ENCODE assay signal across 18 cellular contexts in the genomic region with DNA sequence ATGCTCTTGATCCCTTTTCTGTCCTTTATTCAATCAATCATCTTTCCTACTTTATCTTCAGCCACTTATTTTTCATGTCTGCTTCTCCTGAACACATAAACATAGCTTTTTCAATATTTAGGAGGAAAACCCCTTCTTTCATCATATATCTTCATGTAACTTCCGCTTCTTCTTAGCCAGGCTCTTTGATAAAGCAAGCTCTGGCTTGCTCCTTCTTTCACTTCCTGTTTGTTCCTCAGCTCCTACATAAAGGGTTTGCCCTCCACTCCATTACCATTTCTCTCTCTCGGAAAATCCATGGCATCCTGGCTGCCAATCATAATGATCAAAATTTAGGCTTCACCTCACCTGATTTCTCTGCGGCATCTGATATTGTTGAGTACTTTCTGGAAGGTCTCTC. TPM values are rescaled to one million over a fixed set of nuclear protein-coding genes. Genes with fewer than 3 reads are reported as not detected.
DNase-seq lines count a peak whose midpoint lies in the region; ATAC-seq and TF ChIP-seq lines count a peak whose summit lies in the region.
"Had no signal": no experiment of that assay in that cellular context is flagged by ENCODE, and none has a peak within 500 bp of the region (broad histone marks: within the 10 kb centered on the region; RNA-seq: fewer than 3 reads in every experiment).

No MANE protein-coding gene starts in this region.

- DNase-seq in left ventricle myocardium superior (no peak), Right ventricle myocardium inferior (ENCODE audit: missing footprints) (no peak), NOMO-1 treated with dmso at 0.1 percent for 144 hours (lab: John Stamatoyannopoulos, UW; ENCODE audit: unreplicated experiment) (peak; percentile 89), colonic mucosa (no peak), upper lobe of left lung (no peak), chondrocyte (ENCODE audit: low spot score) (no peak), NCI-H187 treated with DMSO at 0.1 percent for 48 hours (lab: John Stamatoyannopoulos, UW) (no peak)
- DNase-seq: activated CD4-positive, alpha-beta T cell treated with anti-CD3 and anti-CD28 coated beads for 48 hours; NCI-H1417 treated with DMSO at 0.1 percent for 48 hours; sigmoid colon; stimulated activated CD4-positive, alpha-beta T cell treated with anti-CD3 and anti-CD28 coated beads, Interleukin-4, amount 100 ng/mL, for 24 hours; thyroid gland had no signal

- intact Hi-C loops in left ventricle myocardium superior (cut with micrococcal nuclease) (no loop called here), Right ventricle myocardium inferior (cut with DNase I) (loop anchor here (5.0 to 10.0 kb wide), 2 partner anchors 139 to 426 kb away; no protein-coding TSS in a partner anchor), colonic mucosa (cut with DNase I) (no loop called here)

- 62 to 69% methylated on average over 3 of the region's 3 CpGs for WGBS in upper lobe of left lung, 2 donors

- H3K36me3 ChIP-seq in colonic mucosa (no peaks in the 10 kb centered on the region), upper lobe of left lung (no peaks in the 10 kb centered on the region)
- H3K36me3 ChIP-seq: neural progenitor cell, sigmoid colon, thyroid gland had no signal

- TF ChIP-seq EP300 in upper lobe of left lung (IDR thresholded peaks at IDR 0.05): no peak

- H3K4me1 ChIP-seq in colonic mucosa: no peaks in the 10 kb centered on the region
- H3K4me1 ChIP-seq in upper lobe of left lung: peaks cover 0 to 3% (median 0%) of the 10 kb centered on the region in 4 donors
- H3K4me1 ChIP-seq: A549, sigmoid colon, thyroid gland had no signal

- H3K9me3 Mint-ChIP-seq in chondrocyte (ENCODE audit: low read depth): no peaks in the 10 kb centered on the region
- H3K9me3 Mint-ChIP-seq: activated naive CD4-positive, alpha-beta T cell treated with anti-CD3 and anti-CD28 coated beads, Interleukin-2, amount 50 U/mL, for 24 hours; neural progenitor cell; T-helper 2 cell treated with Interferon-gamma antibody and Interleukin-4, amounts not matched to agents 5 μg/mL and 100 μg/mL, for 36 hours had no signal

- no peaks in the 10 kb centered on the region for H3K4me1 Mint-ChIP-seq in chondrocyte (ENCODE audit: low read depth)
- H3K4me1 Mint-ChIP-seq: brain, neural progenitor cell had no signal

- TF ChIP-seq CTCF in colonic mucosa (IDR thresholded peaks at IDR 0.05) (no peak), upper lobe of left lung (IDR thresholded peaks at IDR 0.05) (no peak), chondrocyte (IDR thresholded peaks at IDR 0.05) (no peak)

- H3K27me3 ChIP-seq in colonic mucosa (no peaks in the 10 kb centered on the region), upper lobe of left lung (no peaks in the 10 kb centered on the region)
- H3K27me3 ChIP-seq: neural progenitor cell, sigmoid colon, thyroid gland had no signal

- H3K9ac ChIP-seq in colonic mucosa (ENCODE audit: low read depth in 2 of 2, low read length in 2 of 2): no peak overlapping the region
- H3K9ac ChIP-seq: neural progenitor cell had no signal

- no peak overlapping the region for H3K27ac Mint-ChIP-seq in chondrocyte (ENCODE audit: unreplicated experiment)
- H3K27ac Mint-ChIP-seq: activated naive CD4-positive, alpha-beta T cell treated with anti-CD3 and anti-CD28 coated beads, Interleukin-2, amount 50 U/mL, for 24 hours; brain; neural progenitor cell; T-helper 2 cell treated with Interferon-gamma antibody and Interleukin-4, amounts not matched to agents 5 μg/mL and 100 μg/mL, for 36 hours had no signal

- TF ChIP-seq POLR2A in upper lobe of left lung (IDR thresholded peaks at IDR 0.05): no peak

- H3K9me3 ChIP-seq in colonic mucosa (no peaks in the 10 kb centered on the region), upper lobe of left lung (no peaks in the 10 kb centered on the region)
- H3K9me3 ChIP-seq: A549, sigmoid colon, thyroid gland had no signal

- ATAC-seq in left ventricle myocardium superior (peak; percentile 43), Right ventricle myocardium inferior (no peak), upper lobe of left lung (ENCODE audit: low FRiP score in 2 of 2) (peak in 1 of 2 donors; percentile 77), GM19023 (IDR thresholded peaks at IDR 0.05; ENCODE audit: unreplicated experiment) (no peak)
- ATAC-seq: A549 had no signal

- no peak overlapping the region for H3K4me3 Mint-ChIP-seq in chondrocyte (ENCODE audit: unreplicated experiment)
- H3K4me3 Mint-ChIP-seq: activated naive CD4-positive, alpha-beta T cell treated with anti-CD3 and anti-CD28 coated beads, Interleukin-2, amount 50 U/mL, for 24 hours; brain; neural progenitor cell; T-helper 2 cell treated with Interferon-gamma antibody and Interleukin-4, amounts not matched to agents 5 μg/mL and 100 μg/mL, for 36 hours had no signal

- H3K4me3 ChIP-seq in colonic mucosa (no peak overlapping the region), upper lobe of left lung (no peak overlapping the region)
- H3K4me3 ChIP-seq: A549, neural progenitor cell, sigmoid colon, thyroid gland had no signal

- peak overlapping the region; percentile 32 for H3K27ac ChIP-seq in colonic mucosa
- peak overlapping the region; percentile 20 to 75 (median 43) for H3K27ac ChIP-seq in upper lobe of left lung
- H3K27ac ChIP-seq: A549, neural progenitor cell, sigmoid colon, thyroid gland had no signal

- H3K36me3 Mint-ChIP-seq in chondrocyte (ENCODE audit: low read depth): no peaks in the 10 kb centered on the region
- H3K36me3 Mint-ChIP-seq: activated naive CD4-positive, alpha-beta T cell treated with anti-CD3 and anti-CD28 coated beads, Interleukin-2, amount 50 U/mL, for 24 hours; brain; neural progenitor cell had no signal

- peaks cover 11% of the 10 kb centered on the region for H3K27me3 Mint-ChIP-seq in chondrocyte (ENCODE audit: low read depth)
- H3K27me3 Mint-ChIP-seq: activated naive CD4-positive, alpha-beta T cell treated with anti-CD3 and anti-CD28 coated beads, Interleukin-2, amount 50 U/mL, for 24 hours had no signal

RNA-seq across cellular contexts. Expression of a gene that starts 33.7 kb away (rescaled TPM):
- total RNA-seq in left ventricle myocardium superior (0.99 TPM), Right ventricle myocardium inferior (0.89 TPM), colonic mucosa (1 to 10 TPM; 4.5 to 5.2 TPM), upper lobe of left lung (10 to 100 TPM in 2 of 6 donors, 1 to 10 TPM in 4; 2.0 to 16.4 (median 4.3) TPM), chondrocyte (1.5 to 2.9 TPM (median 2.3 TPM) in 3 replicates)
